ENCODE assay signal across 21 cellular contexts in genomic region chr2:164103271-164103670, GRCh38.
"Had no signal": no experiment of that assay in that cellular context is flagged by ENCODE, and none has a peak within 500 bp of the region (broad histone marks: within the 10 kb centered on the region; RNA-seq: fewer than 3 reads in every experiment).

No MANE protein-coding gene starts in this region.

- H3K9me3 ChIP-seq: left lung, sigmoid colon, testis, uterus had no signal

- H3K36me3 ChIP-seq: left lung, sigmoid colon, uterus had no signal

- H3K27ac Mint-ChIP-seq: activated naive CD4-positive, alpha-beta T cell treated with anti-CD3 and anti-CD28 coated beads, Interleukin-2, amount 50 U/mL, for 72 hours; immature natural killer cell; naive thymus-derived CD4-positive, alpha-beta T cell; progenitor cell of endocrine pancreas; stimulated activated memory B cell treated with anti-CD40 and anti-IgM and Interleukin-4, amounts not matched to agents 10 μg/mL and 1 μg/mL and 100 μg/mL, for 72 hours had no signal

- H3K4me1 ChIP-seq: foreskin keratinocyte, left lung, sigmoid colon, testis, uterus had no signal

- DNase-seq: activated gamma-delta T cell treated with Interleukin-2 at 50 U/mL for 16 hours; activated T-cell treated with anti-CD3 and anti-CD28 coated beads, Interleukin-2, amount 50 U/mL, for 1 hour; aorta; dermis blood vessel endothelial cell; effector CD8-positive, alpha-beta T cell; foreskin keratinocyte; immature natural killer cell; left lung; naive thymus-derived CD4-positive, alpha-beta T cell; retina; sigmoid colon; stimulated activated CD4-positive, alpha-beta T cell treated with anti-CD3 and anti-CD28 coated beads, Interleukin-15, amount 100 ng/mL, for 24 hours; testis; uterus had no signal

- H3K27me3 ChIP-seq: foreskin keratinocyte, hepatocyte, left lung, sigmoid colon, testis, uterus had no signal

- H3K36me3 Mint-ChIP-seq: activated naive CD4-positive, alpha-beta T cell treated with anti-CD3 and anti-CD28 coated beads, Interleukin-2, amount 50 U/mL, for 72 hours; brain; immature natural killer cell; naive thymus-derived CD4-positive, alpha-beta T cell; stimulated activated memory B cell treated with anti-CD40 and anti-IgM and Interleukin-4, amounts not matched to agents 10 μg/mL and 1 μg/mL and 100 μg/mL, for 72 hours had no signal

- H3K27me3 Mint-ChIP-seq: naive thymus-derived CD4-positive, alpha-beta T cell; progenitor cell of endocrine pancreas; stimulated activated memory B cell treated with anti-CD40 and anti-IgM and Interleukin-4, amounts not matched to agents 10 μg/mL and 1 μg/mL and 100 μg/mL, for 72 hours had no signal

- H3K9me3 Mint-ChIP-seq: brain had no signal

- H3K27ac ChIP-seq: foreskin keratinocyte, hepatocyte, left lung, sigmoid colon, testis, uterus had no signal

- H3K4me1 Mint-ChIP-seq: immature natural killer cell; naive thymus-derived CD4-positive, alpha-beta T cell; stimulated activated memory B cell treated with anti-CD40 and anti-IgM and Interleukin-4, amounts not matched to agents 10 μg/mL and 1 μg/mL and 100 μg/mL, for 72 hours had no signal

- H3K4me3 Mint-ChIP-seq: brain; immature natural killer cell; naive thymus-derived CD4-positive, alpha-beta T cell; stimulated activated memory B cell treated with anti-CD40 and anti-IgM and Interleukin-4, amounts not matched to agents 10 μg/mL and 1 μg/mL and 100 μg/mL, for 72 hours had no signal

- H3K4me3 ChIP-seq: hepatocyte, left lung, lung, sigmoid colon, smooth muscle cell, testis, uterus had no signal
